8 cellular contexts compared by ENCODE assay signal in the genomic region with DNA sequence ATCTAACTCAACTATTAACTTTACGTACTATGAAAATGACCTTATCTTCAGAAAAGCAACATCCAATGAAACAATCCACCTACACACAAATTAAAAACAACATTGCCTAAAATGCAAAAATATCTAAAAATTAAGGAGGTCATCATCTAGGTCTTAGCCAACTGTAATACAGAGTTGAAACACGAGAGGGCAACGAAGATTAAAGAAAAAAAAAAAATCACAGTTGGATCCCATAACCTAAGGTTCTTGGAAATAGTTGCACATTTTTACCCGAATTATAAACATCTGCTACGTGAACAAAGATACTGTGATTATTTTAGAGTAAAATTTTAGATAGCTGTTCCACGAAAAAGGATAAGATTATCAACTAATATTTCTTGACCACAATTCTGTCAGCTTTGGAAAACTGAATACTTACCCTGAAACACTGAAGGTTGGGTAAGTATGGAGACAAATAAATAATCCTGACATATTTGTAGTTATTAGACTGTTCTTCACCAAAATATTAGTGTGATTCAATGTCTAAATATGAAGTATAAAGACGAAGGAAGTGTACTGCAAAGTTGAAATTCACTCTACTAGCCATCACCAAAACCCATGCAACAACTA.
DNase-seq lines count a peak whose midpoint lies in the region; TF ChIP-seq lines count a peak whose summit lies in the region.

No MANE protein-coding gene starts in this region.

- peak; percentile 45 for DNase-seq in ACHN
- peak; percentile 54 for DNase-seq in GM13977 (ENCODE audit: low spot score)
- DNase-seq in RPMI8226: peak; percentile 37
- DNase-seq in fibroblast of the conjunctiva (ENCODE audit: low read depth): peak; percentile 37
- DNase-seq in renal cortical epithelial cell (ENCODE audit: low read depth): peak; percentile 55
- DNase-seq in SW480 (ENCODE audit: low spot score): no peak
- no peak for DNase-seq in activated T-cell treated with anti-CD3 and anti-CD28 coated beads, Interleukin-2, amount 50 U/mL, for 48 hours
- no peak for DNase-seq in activated CD4-positive, alpha-beta T cell treated with anti-CD3 and anti-CD28 coated beads, Interleukin-2, amount 50 U/mL, for 48 hours

- in situ Hi-C loops in ACHN (cut with HindIII; ENCODE audit: low pct_ligation_motif_present, low pct_unique_long_range_greater_than_20kb, low sequenced_read_pairs) (loop anchor here (10.0 kb wide), 1 partner anchor 625 kb away; no protein-coding TSS in a partner anchor), GM13977 (cut with MboI; ENCODE audit: low pct_unique_long_range_greater_than_20kb, low sequenced_read_pairs, unreplicated experiment) (loop anchor here (25.0 kb wide), 1 partner anchor 627 kb away; no protein-coding TSS in a partner anchor)

- peak; percentile 57 for TF ChIP-seq CTCF in GM13977 (IDR thresholded peaks at IDR 0.05; ENCODE audit: extremely low read depth, insufficient read depth, missing control alignments)

Comparison
In these comparisons a context has a peak if more than half of its experiments do, and no peak if none do; other contexts are left out.
1. DNase-seq: peak in ACHN (single experiment), GM13977 (single experiment), RPMI8226 (single experiment), fibroblast of the conjunctiva (single experiment) and renal cortical epithelial cell (single experiment); none in SW480 (single experiment), activated T-cell treated with anti-CD3 and anti-CD28 coated beads, Interleukin-2, amount 50 U/mL, for 48 hours (0 of 2) and activated CD4-positive, alpha-beta T cell treated with anti-CD3 and anti-CD28 coated beads, Interleukin-2, amount 50 U/mL, for 48 hours (0 of 2).